29 cellular contexts compared by ENCODE assay signal in the genomic region with DNA sequence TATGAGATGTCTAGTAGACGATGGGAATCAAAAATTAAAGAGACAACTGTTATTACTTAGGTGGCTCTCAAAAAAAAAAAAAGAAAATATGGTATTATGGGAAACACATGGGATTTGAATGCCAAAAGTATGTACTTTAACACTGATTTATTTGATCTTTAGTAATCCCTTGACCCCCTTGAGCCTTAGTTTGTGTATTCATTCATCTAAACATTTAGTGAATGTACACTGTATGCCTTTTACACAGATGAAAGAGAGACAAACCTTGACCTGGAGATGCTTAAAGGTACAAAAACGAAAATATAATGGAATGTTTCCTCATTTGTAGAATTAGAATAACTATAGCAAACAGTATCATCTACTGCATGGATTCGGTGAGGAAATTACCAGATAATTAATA.
"Had no signal": no experiment of that assay in that cellular context is flagged by ENCODE, and none has a peak within 500 bp of the region (broad histone marks: within the 10 kb centered on the region; RNA-seq: fewer than 3 reads in every experiment).

No MANE protein-coding gene starts in this region.

- H3K4me1 Mint-ChIP-seq: endodermal cell had no signal

- H3K9me3 Mint-ChIP-seq: effector memory CD8-positive, alpha-beta T cell had no signal

- H3K36me3 ChIP-seq: colonic mucosa, esophagus muscularis mucosa, gastrocnemius medialis, gastroesophageal sphincter, heart left ventricle, heart right ventricle had no signal

- H3K27me3 Mint-ChIP-seq: dendritic cell treated with granulocyte-macrophage colony-stimulating factor and Interleukin-4, amounts not matched to agents 40 ng/mL and 50 ng/mL, for 4 days; effector memory CD8-positive, alpha-beta T cell had no signal

- H3K27me3 ChIP-seq: colonic mucosa, dorsolateral prefrontal cortex, esophagus muscularis mucosa, esophagus squamous epithelium, foreskin keratinocyte, gastrocnemius medialis, gastroesophageal sphincter, heart left ventricle, heart right ventricle had no signal

- H3K27ac Mint-ChIP-seq: dendritic cell treated with granulocyte-macrophage colony-stimulating factor and Interleukin-4, amounts not matched to agents 40 ng/mL and 50 ng/mL, for 4 days; effector memory CD8-positive, alpha-beta T cell; endodermal cell had no signal

- H3K4me1 ChIP-seq: colonic mucosa, esophagus muscularis mucosa, esophagus squamous epithelium, foreskin keratinocyte, gastrocnemius medialis, gastroesophageal sphincter, heart left ventricle, heart right ventricle had no signal

- H3K4me3 Mint-ChIP-seq: dendritic cell treated with granulocyte-macrophage colony-stimulating factor and Interleukin-4, amounts not matched to agents 40 ng/mL and 50 ng/mL, for 4 days; effector memory CD8-positive, alpha-beta T cell; endodermal cell had no signal

- H3K9me3 ChIP-seq: colonic mucosa, esophagus muscularis mucosa, esophagus squamous epithelium, gastrocnemius medialis, gastroesophageal sphincter had no signal

- ATAC-seq: effector memory CD8-positive, alpha-beta T cell; esophagus mucosa; foreskin keratinocyte; gastrocnemius medialis; gastroesophageal sphincter; heart left ventricle; heart right ventricle had no signal

- DNase-seq: colonic mucosa; cortex of kidney; dermis blood vessel endothelial cell; dorsolateral prefrontal cortex; effector CD4-positive, alpha-beta T cell; effector CD8-positive, alpha-beta T cell; effector memory CD4-positive, alpha-beta T cell; effector memory CD8-positive, alpha-beta T cell; endodermal cell; erythroblast; esophagus squamous epithelium; foreskin fibroblast; foreskin keratinocyte; foreskin melanocyte; gastrocnemius medialis; glutamatergic neuron; head of caudate nucleus; heart left ventricle; heart right ventricle had no signal

- H3K27ac ChIP-seq: colonic mucosa, coronary artery, dorsolateral prefrontal cortex, epithelial cell of prostate, esophagus muscularis mucosa, esophagus squamous epithelium, foreskin keratinocyte, gastrocnemius medialis, gastroesophageal sphincter, heart left ventricle, heart right ventricle had no signal

- FAIRE-seq: colon, endometrium, endothelial cell of umbilical vein, frontal cortex had no signal

- H3K4me3 ChIP-seq: colonic mucosa, coronary artery, dorsolateral prefrontal cortex, esophagus muscularis mucosa, esophagus squamous epithelium, gastrocnemius medialis, gastroesophageal sphincter, heart left ventricle, heart right ventricle had no signal
